20 cellular contexts compared by ENCODE assay signal in genomic region chr1:184562801-184563200, GRCh38.
DNase-seq lines count a peak whose midpoint lies in the region; ATAC-seq, FAIRE-seq and TF ChIP-seq lines count a peak whose summit lies in the region.
"Had no signal": no experiment of that assay in that cellular context is flagged by ENCODE, and none has a peak within 500 bp of the region (broad histone marks: within the 10 kb centered on the region; RNA-seq: fewer than 3 reads in every experiment).

No MANE protein-coding gene starts in this region.

- no peaks in the 10 kb centered on the region for H3K9me3 ChIP-seq in gastrocnemius medialis

- no peak overlapping the region for H3K4me3 Mint-ChIP-seq in activated T-helper 2 cell treated with anti-CD3 and anti-CD28 coated beads, Interferon-gamma antibody, Interleukin-2, Interleukin-4, amounts not matched to agents 10 μg/mL and 5 μg/mL and 100 μg/mL, durations not matched to agents 14 hours and 24 hours and 36 hours (ENCODE audit: low read depth)
- H3K4me3 Mint-ChIP-seq: activated CD4-positive, alpha-beta memory T cell treated with anti-CD3 and anti-CD28 coated beads, Interleukin-2, amount 10 ng/mL, durations not matched to agents 7 days and 5 days; activated naive CD8-positive, alpha-beta T cell treated with anti-CD3 and anti-CD28 coated beads, Interleukin-2, amount 50 U/mL, for 24 hours had no signal

- H3K36me3 Mint-ChIP-seq in activated T-helper 2 cell treated with anti-CD3 and anti-CD28 coated beads, Interferon-gamma antibody, Interleukin-2, Interleukin-4, amounts not matched to agents 10 μg/mL and 5 μg/mL and 100 μg/mL, durations not matched to agents 14 hours and 24 hours and 36 hours (ENCODE audit: low read depth) = no peaks in the 10 kb centered on the region

- no peak overlapping the region for H3K4me3 ChIP-seq in fibroblast of the aortic adventitia (ENCODE audit: low read depth, low read length)
- no peak overlapping the region for H3K4me3 ChIP-seq in gastrocnemius medialis
- H3K4me3 ChIP-seq: BLaER1, lung had no signal

- no peak overlapping the region for H3K27ac Mint-ChIP-seq in activated T-helper 2 cell treated with anti-CD3 and anti-CD28 coated beads, Interferon-gamma antibody, Interleukin-2, Interleukin-4, amounts not matched to agents 10 μg/mL and 5 μg/mL and 100 μg/mL, durations not matched to agents 14 hours and 24 hours and 36 hours
- H3K27ac Mint-ChIP-seq: activated CD4-positive, alpha-beta memory T cell treated with anti-CD3 and anti-CD28 coated beads, Interleukin-2, amount 10 ng/mL, durations not matched to agents 7 days and 5 days; activated naive CD8-positive, alpha-beta T cell treated with anti-CD3 and anti-CD28 coated beads, Interleukin-2, amount 50 U/mL, for 24 hours; progenitor cell of endocrine pancreas had no signal

- peaks cover 7% of the 10 kb centered on the region for H3K27me3 Mint-ChIP-seq in activated T-helper 2 cell treated with anti-CD3 and anti-CD28 coated beads, Interferon-gamma antibody, Interleukin-2, Interleukin-4, amounts not matched to agents 10 μg/mL and 5 μg/mL and 100 μg/mL, durations not matched to agents 14 hours and 24 hours and 36 hours (ENCODE audit: low read depth)
- H3K27me3 Mint-ChIP-seq: progenitor cell of endocrine pancreas had no signal

- FAIRE-seq in D721Med (lab: Jason Lieb, UNC) = peak; percentile 60
- FAIRE-seq: HTR-8/SVneo had no signal

- no peaks in the 10 kb centered on the region for H3K36me3 ChIP-seq in gastrocnemius medialis
- H3K36me3 ChIP-seq: BLaER1, brain microvascular endothelial cell had no signal

- H3K27ac ChIP-seq in gastrocnemius medialis = peak overlapping the region; percentile 91 to 97 (median 95)
- H3K27ac ChIP-seq: BLaER1, brain microvascular endothelial cell had no signal

- TF ChIP-seq POLR2A in gastrocnemius medialis (IDR thresholded peaks at IDR 0.05) = no peak

- H3K9me3 Mint-ChIP-seq in activated T-helper 2 cell treated with anti-CD3 and anti-CD28 coated beads, Interferon-gamma antibody, Interleukin-2, Interleukin-4, amounts not matched to agents 10 μg/mL and 5 μg/mL and 100 μg/mL, durations not matched to agents 14 hours and 24 hours and 36 hours = no peaks in the 10 kb centered on the region
- H3K9me3 Mint-ChIP-seq: activated CD4-positive, alpha-beta memory T cell treated with anti-CD3 and anti-CD28 coated beads, Interleukin-2, amount 10 ng/mL, durations not matched to agents 7 days and 5 days; activated naive CD8-positive, alpha-beta T cell treated with anti-CD3 and anti-CD28 coated beads, Interleukin-2, amount 50 U/mL, for 24 hours had no signal

- DNase-seq in D721Med (ENCODE audit: insufficient read length, low spot score) = no peak
- DNase-seq in NCI-H748 treated with DMSO at 0.1 percent for 48 hours (lab: John Stamatoyannopoulos, UW) = peak; percentile 15
- DNase-seq in fibroblast of the aortic adventitia (ENCODE audit: low read depth) = peak; percentile 17
- no peak for DNase-seq in gastrocnemius medialis
- DNase-seq in AG08396 (ENCODE audit: low spot score) = no peak
- no peak for DNase-seq in activated T-helper 2 cell treated with anti-CD3 and anti-CD28 coated beads, Interferon-gamma antibody, Interleukin-2, Interleukin-4, amounts not matched to agents 10 μg/mL and 5 μg/mL and 100 μg/mL, durations not matched to agents 14 hours and 24 hours and 36 hours (ENCODE audit: low spot score)
- no peak for DNase-seq in stimulated activated CD4-positive, alpha-beta T cell treated with anti-CD3 and anti-CD28 coated beads, Interleukin-15, amount 100 ng/mL, for 24 hours
- DNase-seq: activated CD4-positive, alpha-beta memory T cell treated with anti-CD3 and anti-CD28 coated beads, Interleukin-2, amount 10 ng/mL, durations not matched to agents 7 days and 5 days; activated effector memory CD4-positive, alpha-beta T cell treated with anti-CD3 and anti-CD28 coated beads, Interleukin-2, amount 50 U/mL, for 16 hours; activated naive CD8-positive, alpha-beta T cell treated with anti-CD3 and anti-CD28 coated beads, Interleukin-2, amount 50 U/mL, for 24 hours; DMS79; kidney; NCI-H187; SW 1271 had no signal

- H3K4me1 ChIP-seq in gastrocnemius medialis = peaks cover 38 to 45% of the 10 kb centered on the region in 2 donors

- intact Hi-C loops in gastrocnemius medialis (cut with DNase I; ENCODE audit: low total_unique reads) = loop anchor here (2.0 to 5.0 kb wide), 4 partner anchors 70 to 320 kb away; no protein-coding TSS in a partner anchor
- intact Hi-C loops in activated T-helper 2 cell treated with anti-CD3 and anti-CD28 coated beads, Interferon-gamma antibody, Interleukin-2, Interleukin-4, amounts not matched to agents 10 μg/mL and 5 μg/mL and 100 μg/mL, durations not matched to agents 14 hours and 24 hours and 36 hours (cut with micrococcal nuclease) = no loop called here

- H3K27me3 ChIP-seq in gastrocnemius medialis = no peaks in the 10 kb centered on the region
- H3K27me3 ChIP-seq: BLaER1, brain microvascular endothelial cell had no signal

- TF ChIP-seq CTCF in D721Med (IDR thresholded peaks at IDR 0.05; ENCODE audit: insufficient read depth, missing control alignments) (no peak), fibroblast of the aortic adventitia (IDR thresholded peaks at IDR 0.05; ENCODE audit: insufficient read depth, low read length) (no peak), gastrocnemius medialis (IDR thresholded peaks at IDR 0.05 in 4 of 5, conservative IDR thresholded peaks at IDR 0.05 in 1 of 5) (no peak)

- in situ Hi-C loops in gastrocnemius medialis (cut with MboI; ENCODE audit: low sequenced_read_pairs in 4 of 4) = loop anchor here (5.0 to 25.0 kb wide), 5 partner anchors 62 to 318 kb away; partner anchors contain the start of gene C1orf21 (in 4 of the 4)

- H3K4me1 Mint-ChIP-seq in activated T-helper 2 cell treated with anti-CD3 and anti-CD28 coated beads, Interferon-gamma antibody, Interleukin-2, Interleukin-4, amounts not matched to agents 10 μg/mL and 5 μg/mL and 100 μg/mL, durations not matched to agents 14 hours and 24 hours and 36 hours (ENCODE audit: low read depth) = no peaks in the 10 kb centered on the region
- H3K4me1 Mint-ChIP-seq: activated CD4-positive, alpha-beta memory T cell treated with anti-CD3 and anti-CD28 coated beads, Interleukin-2, amount 10 ng/mL, durations not matched to agents 7 days and 5 days had no signal

- ATAC-seq in gastrocnemius medialis = peak; percentile 73 to 85
- no peak for ATAC-seq in HG03457 (IDR thresholded peaks at IDR 0.05; ENCODE audit: unreplicated experiment)
- ATAC-seq: activated naive CD8-positive, alpha-beta T cell treated with anti-CD3 and anti-CD28 coated beads, Interleukin-2, amount 50 U/mL, for 24 hours had no signal

Comparison
In these comparisons a context has a peak if more than half of its experiments do, and no peak if none do; other contexts are left out.
1. DNase-seq: peak in NCI-H748 treated with DMSO at 0.1 percent for 48 hours (single experiment) and fibroblast of the aortic adventitia (single experiment); none in D721Med (single experiment), gastrocnemius medialis (0 of 2), AG08396 (single experiment), activated T-helper 2 cell treated with anti-CD3 and anti-CD28 coated beads, Interferon-gamma antibody, Interleukin-2, Interleukin-4, amounts not matched to agents 10 μg/mL and 5 μg/mL and 100 μg/mL, durations not matched to agents 14 hours and 24 hours and 36 hours (single experiment) and stimulated activated CD4-positive, alpha-beta T cell treated with anti-CD3 and anti-CD28 coated beads, Interleukin-15, amount 100 ng/mL, for 24 hours (single experiment).